Comparison of ENCODE assay signal across 7 cellular contexts in genomic region chr11:111268303-111268702, GRCh38. TPM values are rescaled to one million over a fixed set of nuclear protein-coding genes. Genes with fewer than 3 reads are reported as not detected.
"Had no signal": no experiment of that assay in that cellular context is flagged by ENCODE, and none has a peak within 500 bp of the region (broad histone marks: within the 10 kb centered on the region; RNA-seq: fewer than 3 reads in every experiment).

No MANE protein-coding gene starts in this region.

RNA-seq across cellular contexts. Expression of gene POU2AF2, which starts 22.8 kb away (rescaled TPM):
- total RNA-seq: GM23248, GM23338, H1, H4, H7, H9, HFFc6 had no signal

RNA-seq across cellular contexts. Expression of gene POU2AF3, which starts 30.0 kb away (rescaled TPM):
- total RNA-seq: GM23248, H4, HFFc6 had no signal
